In genomic region chr18:9913526-9914333, GRCh38 we compare ENCODE assay signal across 8 cellular contexts. TPM values are rescaled to one million over a fixed set of nuclear protein-coding genes. Genes with fewer than 3 reads are reported as not detected.
DNase-seq lines count a peak whose midpoint lies in the region; ATAC-seq and TF ChIP-seq lines count a peak whose summit lies in the region.

VAPA (plus strand) TSS chr18:9914016; CDS start chr18:9914257, 241 bp downstream.

- no peaks in the 10 kb centered on the region for H3K27me3 ChIP-seq in WERI-Rb-1 (ENCODE audit: insufficient read depth, low read depth, severe bottlenecking)
- H3K27me3 ChIP-seq in breast epithelium = no peaks in the 10 kb centered on the region
- no peaks in the 10 kb centered on the region for H3K27me3 ChIP-seq in skeletal muscle tissue (ENCODE audit: control insufficient read depth in 3 of 3, insufficient read depth in 3 of 3, low read length in 3 of 3)

- DNase-seq in AG08395 (ENCODE audit: low spot score) (peak; percentile 98), NCI-H2227 (lab: John Stamatoyannopoulos, UW; ENCODE audit: unreplicated experiment) (peak; percentile 98), WERI-Rb-1 (peak; percentile 93), breast epithelium (ENCODE audit: low spot score in 2 of 2) (peak; percentile 93 to 94)

- no peak for TF ChIP-seq CTCF in WERI-Rb-1 (IDR thresholded peaks at IDR 0.05; ENCODE audit: low read depth, low read length)
- peak in 1 of 3 donors; percentile 20 for TF ChIP-seq CTCF in breast epithelium (IDR thresholded peaks at IDR 0.05)

- H3K36me3 ChIP-seq in WERI-Rb-1 (peaks cover 2% of the 10 kb centered on the region; the same call in 1 of the 2 replicates), breast epithelium (no peaks in the 10 kb centered on the region), skeletal muscle tissue (ENCODE audit: control insufficient read depth in 3 of 3, insufficient read depth in 3 of 3, low read length in 3 of 3) (no peaks in the 10 kb centered on the region)

- H3K4me1 ChIP-seq in breast epithelium (peaks cover 0 to 17% of the 10 kb centered on the region in 2 donors), skeletal muscle tissue (ENCODE audit: control insufficient read depth in 3 of 3, insufficient read depth in 3 of 3, low read length in 3 of 3) (peaks cover 25 to 32% (median 29%) of the 10 kb centered on the region in 3 donors)

- H3K27ac ChIP-seq in WERI-Rb-1 = peak within 1 kb of the TSS; percentile 97
- H3K27ac ChIP-seq in breast epithelium = peak within 1 kb of the TSS; percentile 99 to 100
- peak within 1 kb of the TSS; percentile 99 for H3K27ac ChIP-seq in skeletal muscle tissue (ENCODE audit: low read depth, low read length)

- ATAC-seq in GM18909 (IDR thresholded peaks at IDR 0.05; ENCODE audit: poor library complexity, unreplicated experiment) (peak; percentile 84), HG03159 (IDR thresholded peaks at IDR 0.05; ENCODE audit: unreplicated experiment) (peak; percentile 80)

- intact Hi-C loops in breast epithelium (cut with DNase I; ENCODE audit: low total_unique reads) = no loop called here

- peak within 1 kb of the TSS; percentile 89 for H3K4me3 ChIP-seq in WERI-Rb-1 (ENCODE audit: low read depth, low read length)
- peak within 1 kb of the TSS; percentile 91 to 97 (median 91) for H3K4me3 ChIP-seq in breast epithelium
- peak within 1 kb of the TSS; percentile 100 for H3K4me3 ChIP-seq in iPS-18c (ENCODE audit: insufficient read depth, low read depth, low read length)
- peak within 1 kb of the TSS; percentile 96 to 98 (median 97) for H3K4me3 ChIP-seq in skeletal muscle tissue (ENCODE audit: low read length in 3 of 3)

- H3K9me3 ChIP-seq in WERI-Rb-1 (ENCODE audit: severe bottlenecking) (peaks cover 3% of the 10 kb centered on the region), breast epithelium (no peaks in the 10 kb centered on the region), iPS-18c (ENCODE audit: control insufficient read depth, insufficient read depth, low read length) (peaks cover 2% of the 10 kb centered on the region), skeletal muscle tissue (ENCODE audit: control insufficient read depth in 3 of 3, low read length in 3 of 3) (no peaks in the 10 kb centered on the region)

- TF ChIP-seq POLR2A in breast epithelium (IDR thresholded peaks at IDR 0.05) = peak; percentile 90

- H3K9ac ChIP-seq in skeletal muscle tissue (ENCODE audit: low read depth in 1 of 3, low read length in 3 of 3) = peak within 1 kb of the TSS; percentile 96 to 98 (median 97)

RNA-seq across cellular contexts. Expression of gene VAPA, which starts in this region (rescaled TPM):
- total RNA-seq in breast epithelium (100 to 1,000 TPM; 235 to 263 (median 260) TPM), skeletal muscle tissue (127 TPM)

Comparison
In these comparisons a context has a peak if more than half of its experiments do, and no peak if none do; other contexts are left out.
1. Peak in every context shown above with its lines: DNase-seq, ATAC-seq, H3K4me3 ChIP-seq and H3K27ac ChIP-seq.